8 cellular contexts compared by ENCODE assay signal in genomic region chr15:70195808-70196304, GRCh38.
DNase-seq lines count a peak whose midpoint lies in the region; ATAC-seq and TF ChIP-seq lines count a peak whose summit lies in the region.

No MANE protein-coding gene starts in this region.

- WGBS in hepatocyte (ENCODE audit: low lambda C conversion rate, missing lambda C conversion rate): 53% methylated on average over 9 of the region's 9 CpGs

- no peaks in the 10 kb centered on the region for H3K9me3 ChIP-seq in hepatocyte (ENCODE audit: low read depth)
- H3K9me3 ChIP-seq in gastrocnemius medialis: peaks cover 0 to 9% (median 0%) of the 10 kb centered on the region in 3 donors

- no peaks in the 10 kb centered on the region for H3K79me2 ChIP-seq in hepatocyte

- intact Hi-C loops in gastrocnemius medialis (cut with DNase I; ENCODE audit: low total_unique reads): loop anchor here (1.0 to 5.0 kb wide), 4 partner anchors 39 to 739 kb away; no protein-coding TSS in a partner anchor

- peak; percentile 76 to 77 for ATAC-seq in gastrocnemius medialis
- ATAC-seq in GM18502 (IDR thresholded peaks at IDR 0.05; ENCODE audit: poor library complexity, unreplicated experiment): no peak
- no peak for ATAC-seq in GM21576 (IDR thresholded peaks at IDR 0.05; ENCODE audit: unreplicated experiment)

- H3K4me2 ChIP-seq in hepatocyte: peak overlapping the region; percentile 49

- TF ChIP-seq CTCF in hepatocyte (IDR thresholded peaks at IDR 0.05; ENCODE audit: poor library complexity) (no peak), gastrocnemius medialis (IDR thresholded peaks at IDR 0.05 in 4 of 5, conservative IDR thresholded peaks at IDR 0.05 in 1 of 5) (no peak)

- H3K27me3 ChIP-seq in hepatocyte: no peaks in the 10 kb centered on the region
- H3K27me3 ChIP-seq in gastrocnemius medialis: no peaks in the 10 kb centered on the region

- H3K4me1 ChIP-seq in hepatocyte (ENCODE audit: insufficient read depth): peaks cover 27% of the 10 kb centered on the region
- peaks cover 31 to 33% of the 10 kb centered on the region in 2 donors for H3K4me1 ChIP-seq in gastrocnemius medialis

- H3K36me3 ChIP-seq in hepatocyte (replicated peaks; ENCODE audit: insufficient read depth, low read depth): no peaks in the 10 kb centered on the region
- no peaks in the 10 kb centered on the region for H3K36me3 ChIP-seq in gastrocnemius medialis

- DNase-seq in GM04503 (ENCODE audit: low read depth): peak; percentile 75
- DNase-seq in amniotic stem cell (lab: John Stamatoyannopoulos, UW): peak; percentile 9
- DNase-seq in hepatocyte (ENCODE audit: low spot score): peak; percentile 74
- DNase-seq in gastrocnemius medialis: peak; percentile 86 to 92
- no peak for DNase-seq in NOMO-1 treated with dmso at 0.1 percent for 144 hours (lab: John Stamatoyannopoulos, UW; ENCODE audit: unreplicated experiment)
- DNase-seq in stimulated activated CD4-positive, alpha-beta T cell treated with anti-CD3 and anti-CD28 coated beads, Interleukin-2, amount 100 ng/mL, for 24 hours: no peak

- no peak overlapping the region for H2AFZ ChIP-seq in hepatocyte

- H3K9me2 ChIP-seq in hepatocyte (replicated peaks; ENCODE audit: insufficient read depth): no peaks in the 10 kb centered on the region

- in situ Hi-C loops in gastrocnemius medialis (cut with MboI; ENCODE audit: low sequenced_read_pairs in 4 of 4): loop anchor here in 1 of 4 donors (25.0 kb wide), 1 partner anchor 109 kb away; the partner anchor contains the start of gene TLE3

- TF ChIP-seq POLR2A in gastrocnemius medialis (IDR thresholded peaks at IDR 0.05): no peak

- H3K4me3 ChIP-seq in hepatocyte (no peak overlapping the region), gastrocnemius medialis (peak overlapping the region in 1 of 4 donors; percentile 4)

- peak overlapping the region; percentile 69 for H3K27ac ChIP-seq in hepatocyte
- H3K27ac ChIP-seq in gastrocnemius medialis: peak overlapping the region; percentile 91 to 96 (median 94)

- H4K20me1 ChIP-seq in hepatocyte (ENCODE audit: insufficient read depth, poor library complexity, severe bottlenecking): no peaks in the 10 kb centered on the region

Comparison
In these comparisons a context has a peak if more than half of its experiments do, and no peak if none do; other contexts are left out.
1. DNase-seq: peak in GM04503 (single experiment), amniotic stem cell (single experiment), hepatocyte (single experiment) and gastrocnemius medialis (2 of 2); none in NOMO-1 treated with dmso at 0.1 percent for 144 hours (single experiment) and stimulated activated CD4-positive, alpha-beta T cell treated with anti-CD3 and anti-CD28 coated beads, Interleukin-2, amount 100 ng/mL, for 24 hours (0 of 2).
2. ATAC-seq: peak in gastrocnemius medialis (2 of 2); none in GM18502 (single experiment) and GM21576 (single experiment).